Comparison of ENCODE assay signal across 8 cellular contexts in the genomic region with DNA sequence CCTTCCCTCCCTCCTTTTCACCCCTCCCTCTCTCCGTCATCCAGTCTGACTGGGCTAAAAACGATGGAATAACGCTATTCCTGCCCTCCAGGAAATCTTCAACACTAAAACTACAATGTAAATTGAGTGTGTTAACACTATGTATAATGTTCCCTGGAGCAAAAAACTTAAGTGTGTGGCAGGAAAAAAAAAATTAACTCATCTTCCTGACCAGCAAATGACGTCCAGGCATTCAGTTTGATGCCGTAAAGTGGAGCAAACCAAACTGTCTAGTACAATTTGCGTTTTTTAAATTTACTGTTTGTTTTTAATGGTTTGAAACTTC. TPM values are rescaled to one million over a fixed set of nuclear protein-coding genes. Genes with fewer than 3 reads are reported as not detected.
A peak's percentile ranks its signal among the peaks of the same experiment; 100 is the strongest.
DNase-seq lines count a peak whose midpoint lies in the region; ATAC-seq, FAIRE-seq and TF ChIP-seq lines count a peak whose summit lies in the region.

No MANE protein-coding gene starts in this region.

- H3K27me3 Mint-ChIP-seq in activated naive CD4-positive, alpha-beta T cell treated with anti-CD3 and anti-CD28 coated beads, Interleukin-2, amount 10 ng/mL, durations not matched to agents 7 days and 5 days = no peaks in the 10 kb centered on the region
- no peaks in the 10 kb centered on the region for H3K27me3 Mint-ChIP-seq in type B pancreatic cell

- peaks cover 27% of the 10 kb centered on the region for H3K4me1 ChIP-seq in GM12878 (ENCODE audit: control insufficient read depth, insufficient read depth, low read length)

- SMC1A ChIA-PET in GM12878 (lab: Charles Lee; ENCODE audit: uncharacterized antibody, unreplicated experiment) = interaction anchor here (1.4 to 2.4 kb wide), 2 partner anchors 12 to 29 kb away, joined by 4 to 11 read pairs; no protein-coding TSS in a partner anchor

- peaks cover 14% of the 10 kb centered on the region for H3K36me3 Mint-ChIP-seq in activated naive CD4-positive, alpha-beta T cell treated with anti-CD3 and anti-CD28 coated beads, Interleukin-2, amount 10 ng/mL, durations not matched to agents 7 days and 5 days
- no peaks in the 10 kb centered on the region for H3K36me3 Mint-ChIP-seq in type B pancreatic cell

- peak overlapping the region; percentile 89 for H2AFZ ChIP-seq in GM12878 (ENCODE audit: control insufficient read depth, low read depth, low read length)

- no peaks in the 10 kb centered on the region; a peak in 1 of 4 replicates for H3K36me3 ChIP-seq in GM12878 (ENCODE audit: control insufficient read depth in 2 of 2, insufficient read depth in 2 of 2, low read length in 1 of 2)

- peak overlapping the region; percentile 97 for H3K4me3 ChIP-seq in GM12878
- peak overlapping the region; percentile 100 for H3K4me3 ChIP-seq in lower leg skin (ENCODE audit: low read depth, poor library complexity, severe bottlenecking)

- in situ Hi-C loops in GM12878 (cut with MboI) = loop anchor here (10.0 kb wide), 1 partner anchor 313 kb away; a partner anchor contains a TSS

- CTCF ChIA-PET in activated naive CD4-positive, alpha-beta T cell treated with anti-CD3 and anti-CD28 coated beads, Interleukin-2, amount 10 ng/mL, durations not matched to agents 7 days and 5 days (lab: Charles Lee) = no interaction called here
- CTCF ChIA-PET in GM12878 (lab: Yijun Ruan, JAX) = interaction anchor here (1.3 kb wide), 1 partner anchor 31 kb away, joined by 3 read pairs; no protein-coding TSS in a partner anchor

- peaks cover 83% of the 10 kb centered on the region for H3K4me1 Mint-ChIP-seq in activated naive CD4-positive, alpha-beta T cell treated with anti-CD3 and anti-CD28 coated beads, Interleukin-2, amount 10 ng/mL, durations not matched to agents 7 days and 5 days
- H3K4me1 Mint-ChIP-seq in type B pancreatic cell (ENCODE audit: unreplicated experiment) = peaks cover 12% of the 10 kb centered on the region

- no peak overlapping the region for H3K9ac ChIP-seq in GM12878 (ENCODE audit: control insufficient read depth, insufficient read depth, low read length)

- no TSS peak for BruUV-seq in GM12878 (replicated peaks; lab: Mats Ljungman, UMichigan)

- no peaks in the 10 kb centered on the region; the same call in 2 of the 3 replicates for H3K9me3 ChIP-seq in GM12878 (replicated peaks; ENCODE audit: control insufficient read depth, insufficient read depth, low read length)

- POLR2A ChIA-PET in GM12878 (lab: Charles Lee) = interaction anchor here (1.2 to 4.3 kb wide), 2 partner anchors 11 to 35 kb away, joined by 3 to 27 read pairs; no protein-coding TSS in a partner anchor

- DNase-seq in activated naive CD4-positive, alpha-beta T cell treated with anti-CD3 and anti-CD28 coated beads, Interleukin-2, amount 10 ng/mL, durations not matched to agents 7 days and 5 days = no peak
- no peak for DNase-seq in activated naive CD4-positive, alpha-beta T cell treated with Interleukin-2 at 50 U/mL for 16 hours
- DNase-seq in GM12878 (ENCODE audit: low read depth, low spot score) = no peak
- no peak for DNase-seq in lower leg skin (ENCODE audit: low spot score in 2 of 2)
- no peak for DNase-seq in type B pancreatic cell (ENCODE audit: extremely low spot score, unreplicated experiment)
- DNase-seq in AG08395 (ENCODE audit: low spot score) = no peak

- H3K4me2 ChIP-seq in GM12878 (ENCODE audit: control insufficient read depth, insufficient read depth) = peak overlapping the region; percentile 70

- H3K79me2 ChIP-seq in GM12878 (ENCODE audit: control insufficient read depth, insufficient read depth, low read length) = peaks cover 50% of the 10 kb centered on the region

- no peak for TF ChIP-seq EP300 in GM12878 (IDR thresholded peaks at IDR 0.05; ENCODE audit: borderline replicate concordance in 1 of 2, control insufficient read depth in 1 of 2, low read depth in 2 of 2, low read length in 2 of 2)

- no peaks in the 10 kb centered on the region for H3K27me3 ChIP-seq in GM12878 (replicated peaks in 1 of 2; ENCODE audit: control insufficient read depth in 2 of 2, insufficient read depth in 2 of 2, low read length in 1 of 2)

- TF ChIP-seq RAD21 in GM12878 (IDR thresholded peaks at IDR 0.05; ENCODE audit: insufficient read depth, low read depth, low read length) = no peak

- peak overlapping the region; percentile 96; the same call in 1 of the 2 replicates for H3K27ac ChIP-seq in GM12878 (ENCODE audit: control insufficient read depth, insufficient read depth)

- ATAC-seq in GM12878 (no peak), GM21576 (IDR thresholded peaks at IDR 0.05; ENCODE audit: unreplicated experiment) (no peak), HG03460 (IDR thresholded peaks at IDR 0.05; ENCODE audit: unreplicated experiment) (no peak)

- H3K27ac Mint-ChIP-seq in activated naive CD4-positive, alpha-beta T cell treated with anti-CD3 and anti-CD28 coated beads, Interleukin-2, amount 10 ng/mL, durations not matched to agents 7 days and 5 days = peak overlapping the region; percentile 93
- H3K27ac Mint-ChIP-seq in type B pancreatic cell = peak overlapping the region; percentile 90

- H3K4me3 Mint-ChIP-seq in activated naive CD4-positive, alpha-beta T cell treated with anti-CD3 and anti-CD28 coated beads, Interleukin-2, amount 10 ng/mL, durations not matched to agents 7 days and 5 days = peak overlapping the region; percentile 96
- H3K4me3 Mint-ChIP-seq in type B pancreatic cell = peak overlapping the region; percentile 99

- no peaks in the 10 kb centered on the region for H3K9me3 Mint-ChIP-seq in activated naive CD4-positive, alpha-beta T cell treated with anti-CD3 and anti-CD28 coated beads, Interleukin-2, amount 10 ng/mL, durations not matched to agents 7 days and 5 days
- H3K9me3 Mint-ChIP-seq in type B pancreatic cell = peaks cover 5% of the 10 kb centered on the region

- FAIRE-seq in GM12878 (lab: Jason Lieb, UNC) = no peak

- no peak for TF ChIP-seq POLR2A in GM12878 (IDR thresholded peaks at IDR 0.05; ENCODE audit: low read depth, low read length)
- TF ChIP-seq POLR2A in lower leg skin (IDR thresholded peaks at IDR 0.05) = no peak

- RAD21 ChIA-PET in GM12878 (lab: Charles Lee; ENCODE audit: unreplicated experiment) = no interaction called here

- no peak for TF ChIP-seq CTCF in GM12878 (IDR thresholded peaks at IDR 0.05 in 2 of 3, conservative IDR thresholded peaks at IDR 0.05 in 1 of 3; ENCODE audit: control insufficient read depth in 2 of 3, extremely low read depth in 1 of 3, insufficient read depth in 1 of 3, low read depth in 3 of 3, low read length in 3 of 3)
- TF ChIP-seq CTCF in lower leg skin (IDR thresholded peaks at IDR 0.05) = no peak
- TF ChIP-seq CTCF in type B pancreatic cell (conservative IDR thresholded peaks at IDR 0.05) = no peak

- intact Hi-C loops in GM12878 (cut with micrococcal nuclease; ENCODE audit: unreplicated experiment) (loop anchor here (10.0 kb wide), 2 partner anchors 313 to 473 kb away; a partner anchor contains a TSS), lower leg skin (cut with DNase I; ENCODE audit: low total_unique reads) (no loop called here)

- 0 out of 2 replicates have a peak, but pooled peaks cover 3% of the 10 kb centered on the region for H4K20me1 ChIP-seq in GM12878 (ENCODE audit: control insufficient read depth, insufficient read depth)

- WGBS in GM12878 (ENCODE audit: insufficient coverage, insufficient replicate concordance, low lambda C conversion rate, missing lambda C conversion rate) = 33% methylated on average over 6 of the region's 6 CpGs
- 14 to 42% methylated on average over 6 of the region's 6 CpGs for WGBS in lower leg skin, 2 donors

TF ChIP-seq in GM12878, 131 proteins besides CTCF, POLR2A, EP300 and RAD21 (continues in another document):
- TF ChIP-seq, protein P1, sequence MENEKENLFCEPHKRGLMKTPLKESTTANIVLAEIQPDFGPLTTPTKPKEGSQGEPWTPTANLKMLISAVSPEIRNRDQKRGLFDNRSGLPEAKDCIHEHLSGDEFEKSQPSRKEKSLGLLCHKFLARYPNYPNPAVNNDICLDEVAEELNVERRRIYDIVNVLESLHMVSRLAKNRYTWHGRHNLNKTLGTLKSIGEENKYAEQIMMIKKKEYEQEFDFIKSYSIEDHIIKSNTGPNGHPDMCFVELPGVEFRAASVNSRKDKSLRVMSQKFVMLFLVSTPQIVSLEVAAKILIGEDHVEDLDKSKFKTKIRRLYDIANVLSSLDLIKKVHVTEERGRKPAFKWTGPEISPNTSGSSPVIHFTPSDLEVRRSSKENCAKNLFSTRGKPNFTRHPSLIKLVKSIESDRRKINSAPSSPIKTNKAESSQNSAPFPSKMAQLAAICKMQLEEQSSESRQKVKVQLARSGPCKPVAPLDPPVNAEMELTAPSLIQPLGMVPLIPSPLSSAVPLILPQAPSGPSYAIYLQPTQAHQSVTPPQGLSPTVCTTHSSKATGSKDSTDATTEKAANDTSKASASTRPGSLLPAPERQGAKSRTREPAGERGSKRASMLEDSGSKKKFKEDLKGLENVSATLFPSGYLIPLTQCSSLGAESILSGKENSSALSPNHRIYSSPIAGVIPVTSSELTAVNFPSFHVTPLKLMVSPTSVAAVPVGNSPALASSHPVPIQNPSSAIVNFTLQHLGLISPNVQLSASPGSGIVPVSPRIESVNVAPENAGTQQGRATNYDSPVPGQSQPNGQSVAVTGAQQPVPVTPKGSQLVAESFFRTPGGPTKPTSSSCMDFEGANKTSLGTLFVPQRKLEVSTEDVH (IDR thresholded peaks at IDR 0.05; ENCODE audit: low read depth, partially characterized antibody) = no peak
- TF ChIP-seq BCL11A (IDR thresholded peaks at IDR 0.05; ENCODE audit: low read depth, low read length) (no peak), TCF12 (IDR thresholded peaks at IDR 0.05; ENCODE audit: low read depth, low read length) (no peak), CHD2 (IDR thresholded peaks at IDR 0.05; ENCODE audit: borderline replicate concordance, low read depth, low read length) (no peak)

RNA-seq across cellular contexts. Expression of a gene that starts 0.5 kb away (rescaled TPM):
- 36.3 and 40.3 TPM in 2 replicates for total RNA-seq in GM12878 (2013; cell fraction: nucleolus; rRNA removed)
- total RNA-seq in GM12878 (2014; rRNA removed) (108 and 112 TPM in 2 replicates), GM12878 (2014; rRNA removed; fragmentation: Illumina TruSeq; extraction: Trizol) (84.1 and 84.5 TPM in 2 replicates), GM12878 (2021) (143 and 144 TPM in 2 replicates), lower leg skin (10 to 100 TPM; 59.6 to 83.3 (median 71.2) TPM), type B pancreatic cell (ENCODE audit: low replicate concordance) (104 and 110 TPM in 2 replicates)
- 39.8 TPM for polyA plus RNA-seq in GM12878 (2011; ENCODE audit: low read depth)
- polyA plus RNA-seq in GM12878 (2011; rRNA removed) (146 and 178 TPM in 2 replicates), GM12878 (2014; fragmentation: Illumina TruSeq; extraction: Trizol) (129 and 156 TPM in 2 replicates), GM12878 (2014; fragmentation: Nextera tagmentation; extraction: Ambion mirVana) (10 to 100 TPM; 38.7 to 48.5 TPM), GM12878 (2014; rRNA removed) (80.1 and 82.2 TPM in 2 replicates), GM12878 (2016; fragmentation: Nextera tagmentation; extraction: Ambion mirVana) (10 to 100 TPM; 63.8 to 86.4 TPM)
- polyA plus RNA-seq in GM12878 (2011; cell fraction: cytosol; rRNA removed) = 72.4 and 80.3 TPM in 2 replicates
- polyA plus RNA-seq in GM12878 (2011; cell fraction: nucleus; rRNA removed) = 42.1 and 48.1 TPM in 2 replicates
- 82.0 and 94.0 TPM in 2 replicates for polyA plus RNA-seq in GM12878 (2012)
- 109 and 126 TPM in 2 replicates for polyA minus RNA-seq in GM12878 (2011; rRNA and poly(A)+ RNA removed)
- 75.0 and 78.2 TPM in 2 replicates for polyA minus RNA-seq in GM12878 (2011; cell fraction: cytosol; rRNA and poly(A)+ RNA removed)
- polyA minus RNA-seq in GM12878 (2011; cell fraction: nucleus; rRNA and poly(A)+ RNA removed) = 65.8 and 139 TPM in 2 replicates
